1 cellular context compared by ENCODE assay signal in the genomic region with DNA sequence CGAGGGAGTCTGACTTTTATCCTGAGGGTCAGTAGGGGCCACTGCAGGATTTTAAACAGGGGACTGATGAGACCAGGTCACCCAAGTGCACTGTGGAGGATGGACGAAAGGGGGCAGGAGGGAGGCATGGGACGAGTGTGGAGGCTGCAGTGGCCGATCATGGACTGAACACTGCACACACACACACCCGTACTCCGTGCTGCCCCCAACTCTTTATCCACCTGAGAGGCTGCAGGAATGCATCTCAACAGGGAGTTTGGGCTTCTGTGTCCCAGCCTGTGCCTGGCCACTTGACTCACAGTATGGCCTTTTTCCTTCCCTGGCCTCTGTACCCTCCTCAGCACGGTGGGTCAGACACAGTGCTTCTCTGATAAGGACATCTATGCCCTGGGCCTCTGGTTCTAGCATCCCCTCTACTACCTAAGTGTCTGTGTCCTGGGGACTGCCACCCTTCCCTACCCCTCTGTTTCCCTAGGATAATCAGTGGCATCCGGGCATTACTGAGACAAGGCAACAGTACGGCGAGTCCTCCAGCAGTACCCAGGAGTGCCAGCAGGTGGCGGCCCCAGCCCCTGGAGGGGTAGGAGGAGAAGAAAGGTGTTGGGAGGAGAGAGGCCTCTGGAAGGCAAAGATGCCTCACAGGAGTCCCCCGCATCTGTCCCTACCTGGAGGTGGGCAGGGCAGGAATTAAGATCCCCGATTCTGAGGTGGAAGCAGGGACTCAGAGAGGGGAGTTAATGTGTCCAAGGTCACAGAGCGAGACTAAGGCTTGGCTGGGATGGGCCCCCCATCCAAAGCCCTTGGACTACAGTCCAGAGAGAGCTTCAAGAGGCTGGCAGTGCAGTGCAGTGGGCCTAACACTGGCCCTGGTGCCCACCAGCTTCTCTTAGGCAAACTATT.
TF ChIP-seq lines count a peak whose summit lies in the region.

No MANE protein-coding gene starts in this region.

TF ChIP-seq in K562, 482 proteins besides CTCF, POLR2A, EP300 and RAD21 (continued from another document and continues in another):
- TF ChIP-seq FOXK1 (CRISPR knock-in tag; IDR thresholded peaks at IDR 0.05; ENCODE audit: borderline replicate concordance), result no peak
- TF ChIP-seq ZNF561 (CRISPR knock-in tag; conservative IDR thresholded peaks at IDR 0.05), result no peak
- TF ChIP-seq, protein P1, sequence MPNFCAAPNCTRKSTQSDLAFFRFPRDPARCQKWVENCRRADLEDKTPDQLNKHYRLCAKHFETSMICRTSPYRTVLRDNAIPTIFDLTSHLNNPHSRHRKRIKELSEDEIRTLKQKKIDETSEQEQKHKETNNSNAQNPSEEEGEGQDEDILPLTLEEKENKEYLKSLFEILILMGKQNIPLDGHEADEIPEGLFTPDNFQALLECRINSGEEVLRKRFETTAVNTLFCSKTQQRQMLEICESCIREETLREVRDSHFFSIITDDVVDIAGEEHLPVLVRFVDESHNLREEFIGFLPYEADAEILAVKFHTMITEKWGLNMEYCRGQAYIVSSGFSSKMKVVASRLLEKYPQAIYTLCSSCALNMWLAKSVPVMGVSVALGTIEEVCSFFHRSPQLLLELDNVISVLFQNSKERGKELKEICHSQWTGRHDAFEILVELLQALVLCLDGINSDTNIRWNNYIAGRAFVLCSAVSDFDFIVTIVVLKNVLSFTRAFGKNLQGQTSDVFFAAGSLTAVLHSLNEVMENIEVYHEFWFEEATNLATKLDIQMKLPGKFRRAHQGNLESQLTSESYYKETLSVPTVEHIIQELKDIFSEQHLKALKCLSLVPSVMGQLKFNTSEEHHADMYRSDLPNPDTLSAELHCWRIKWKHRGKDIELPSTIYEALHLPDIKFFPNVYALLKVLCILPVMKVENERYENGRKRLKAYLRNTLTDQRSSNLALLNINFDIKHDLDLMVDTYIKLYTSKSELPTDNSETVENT (CRISPR knock-in tag; IDR thresholded peaks at IDR 0.05), result no peak
- TF ChIP-seq ZNF143 (CRISPR knock-in tag; IDR thresholded peaks at IDR 0.05), result no peak
- TF ChIP-seq SMAD2 (IDR thresholded peaks at IDR 0.05; ENCODE audit: low read depth, low read length), result no peak
- no peak for TF ChIP-seq ZFPM2 (CRISPR knock-in tag; IDR thresholded peaks at IDR 0.05)
- TF ChIP-seq RB1 (IDR thresholded peaks at IDR 0.05; ENCODE audit: low read depth), result peak; percentile 49
- no peak for TF ChIP-seq TAL1 (IDR thresholded peaks at IDR 0.05)
- TF ChIP-seq RBFOX2 (IDR thresholded peaks at IDR 0.05; ENCODE audit: low read depth, low read length), result no peak
- no peak for TF ChIP-seq MAFF (IDR thresholded peaks at IDR 0.05; ENCODE audit: low read length)
- TF ChIP-seq, protein P2, sequence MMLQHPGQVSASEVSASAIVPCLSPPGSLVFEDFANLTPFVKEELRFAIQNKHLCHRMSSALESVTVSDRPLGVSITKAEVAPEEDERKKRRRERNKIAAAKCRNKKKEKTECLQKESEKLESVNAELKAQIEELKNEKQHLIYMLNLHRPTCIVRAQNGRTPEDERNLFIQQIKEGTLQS (IDR thresholded peaks at IDR 0.05), result no peak
- TF ChIP-seq, protein P2 (CRISPR knock-in tag; conservative IDR thresholded peaks at IDR 0.05), result no peak
- TF ChIP-seq, protein P3, sequence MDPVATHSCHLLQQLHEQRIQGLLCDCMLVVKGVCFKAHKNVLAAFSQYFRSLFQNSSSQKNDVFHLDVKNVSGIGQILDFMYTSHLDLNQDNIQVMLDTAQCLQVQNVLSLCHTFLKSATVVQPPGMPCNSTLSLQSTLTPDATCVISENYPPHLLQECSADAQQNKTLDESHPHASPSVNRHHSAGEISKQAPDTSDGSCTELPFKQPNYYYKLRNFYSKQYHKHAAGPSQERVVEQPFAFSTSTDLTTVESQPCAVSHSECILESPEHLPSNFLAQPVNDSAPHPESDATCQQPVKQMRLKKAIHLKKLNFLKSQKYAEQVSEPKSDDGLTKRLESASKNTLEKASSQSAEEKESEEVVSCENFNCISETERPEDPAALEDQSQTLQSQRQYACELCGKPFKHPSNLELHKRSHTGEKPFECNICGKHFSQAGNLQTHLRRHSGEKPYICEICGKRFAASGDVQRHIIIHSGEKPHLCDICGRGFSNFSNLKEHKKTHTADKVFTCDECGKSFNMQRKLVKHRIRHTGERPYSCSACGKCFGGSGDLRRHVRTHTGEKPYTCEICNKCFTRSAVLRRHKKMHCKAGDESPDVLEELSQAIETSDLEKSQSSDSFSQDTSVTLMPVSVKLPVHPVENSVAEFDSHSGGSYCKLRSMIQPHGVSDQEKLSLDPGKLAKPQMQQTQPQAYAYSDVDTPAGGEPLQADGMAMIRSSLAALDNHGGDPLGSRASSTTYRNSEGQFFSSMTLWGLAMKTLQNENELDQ (CRISPR knock-in tag; IDR thresholded peaks at IDR 0.05; ENCODE audit: borderline replicate concordance), result peak; percentile 77; the same call in 1 of the 2 replicates
- no peak for TF ChIP-seq SPI1 (IDR thresholded peaks at IDR 0.05; ENCODE audit: borderline replicate concordance, low read depth, low read length)
- peak in 1 of 2 experiments; percentile 39; a peak in 1 of 4 replicates for TF ChIP-seq SRF (CRISPR knock-in tag; IDR thresholded peaks at IDR 0.05)
- no peak; the same call in 1 of the 2 replicates for TF ChIP-seq JUN (IDR thresholded peaks at IDR 0.05; ENCODE audit: borderline replicate concordance, low read depth, low read length)
- no peak for TF ChIP-seq JUN (CRISPR knock-in tag; IDR thresholded peaks at IDR 0.05; ENCODE audit: borderline replicate concordance)
- TF ChIP-seq HCFC1 (IDR thresholded peaks at IDR 0.05; ENCODE audit: low read depth, low read length), result no peak
- TF ChIP-seq WHSC1 (IDR thresholded peaks at IDR 0.05; ENCODE audit: low read length), result no peak
- TF ChIP-seq ZNF253 (CRISPR knock-in tag; conservative IDR thresholded peaks at IDR 0.05), result no peak
- TF ChIP-seq MAFG (tag; conservative IDR thresholded peaks at IDR 0.05), result no peak
- peak; percentile 89 for TF ChIP-seq SMC3 (conservative IDR thresholded peaks at IDR 0.05; ENCODE audit: insufficient read depth, low read depth, low read length)
- TF ChIP-seq, protein P4, sequence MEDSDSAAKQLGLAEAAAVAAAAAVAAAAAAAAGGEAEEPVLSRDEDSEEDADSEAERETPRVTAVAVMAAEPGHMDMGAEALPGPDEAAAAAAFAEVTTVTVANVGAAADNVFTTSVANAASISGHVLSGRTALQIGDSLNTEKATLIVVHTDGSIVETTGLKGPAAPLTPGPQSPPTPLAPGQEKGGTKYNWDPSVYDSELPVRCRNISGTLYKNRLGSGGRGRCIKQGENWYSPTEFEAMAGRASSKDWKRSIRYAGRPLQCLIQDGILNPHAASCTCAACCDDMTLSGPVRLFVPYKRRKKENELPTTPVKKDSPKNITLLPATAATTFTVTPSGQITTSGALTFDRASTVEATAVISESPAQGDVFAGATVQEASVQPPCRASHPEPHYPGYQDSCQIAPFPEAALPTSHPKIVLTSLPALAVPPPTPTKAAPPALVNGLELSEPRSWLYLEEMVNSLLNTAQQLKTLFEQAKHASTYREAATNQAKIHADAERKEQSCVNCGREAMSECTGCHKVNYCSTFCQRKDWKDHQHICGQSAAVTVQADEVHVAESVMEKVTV (CRISPR knock-in tag; IDR thresholded peaks at IDR 0.05), result peak; percentile 56
- TF ChIP-seq, protein P5, sequence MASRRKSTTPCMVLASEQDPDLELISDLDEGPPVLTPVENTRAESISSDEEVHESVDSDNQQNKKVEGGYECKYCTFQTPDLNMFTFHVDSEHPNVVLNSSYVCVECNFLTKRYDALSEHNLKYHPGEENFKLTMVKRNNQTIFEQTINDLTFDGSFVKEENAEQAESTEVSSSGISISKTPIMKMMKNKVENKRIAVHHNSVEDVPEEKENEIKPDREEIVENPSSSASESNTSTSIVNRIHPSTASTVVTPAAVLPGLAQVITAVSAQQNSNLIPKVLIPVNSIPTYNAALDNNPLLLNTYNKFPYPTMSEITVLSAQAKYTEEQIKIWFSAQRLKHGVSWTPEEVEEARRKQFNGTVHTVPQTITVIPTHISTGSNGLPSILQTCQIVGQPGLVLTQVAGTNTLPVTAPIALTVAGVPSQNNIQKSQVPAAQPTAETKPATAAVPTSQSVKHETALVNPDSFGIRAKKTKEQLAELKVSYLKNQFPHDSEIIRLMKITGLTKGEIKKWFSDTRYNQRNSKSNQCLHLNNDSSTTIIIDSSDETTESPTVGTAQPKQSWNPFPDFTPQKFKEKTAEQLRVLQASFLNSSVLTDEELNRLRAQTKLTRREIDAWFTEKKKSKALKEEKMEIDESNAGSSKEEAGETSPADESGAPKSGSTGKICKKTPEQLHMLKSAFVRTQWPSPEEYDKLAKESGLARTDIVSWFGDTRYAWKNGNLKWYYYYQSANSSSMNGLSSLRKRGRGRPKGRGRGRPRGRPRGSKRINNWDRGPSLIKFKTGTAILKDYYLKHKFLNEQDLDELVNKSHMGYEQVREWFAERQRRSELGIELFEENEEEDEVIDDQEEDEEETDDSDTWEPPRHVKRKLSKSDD (conservative IDR thresholded peaks at IDR 0.05; ENCODE audit: low read length), result no peak
- TF ChIP-seq, protein P6, sequence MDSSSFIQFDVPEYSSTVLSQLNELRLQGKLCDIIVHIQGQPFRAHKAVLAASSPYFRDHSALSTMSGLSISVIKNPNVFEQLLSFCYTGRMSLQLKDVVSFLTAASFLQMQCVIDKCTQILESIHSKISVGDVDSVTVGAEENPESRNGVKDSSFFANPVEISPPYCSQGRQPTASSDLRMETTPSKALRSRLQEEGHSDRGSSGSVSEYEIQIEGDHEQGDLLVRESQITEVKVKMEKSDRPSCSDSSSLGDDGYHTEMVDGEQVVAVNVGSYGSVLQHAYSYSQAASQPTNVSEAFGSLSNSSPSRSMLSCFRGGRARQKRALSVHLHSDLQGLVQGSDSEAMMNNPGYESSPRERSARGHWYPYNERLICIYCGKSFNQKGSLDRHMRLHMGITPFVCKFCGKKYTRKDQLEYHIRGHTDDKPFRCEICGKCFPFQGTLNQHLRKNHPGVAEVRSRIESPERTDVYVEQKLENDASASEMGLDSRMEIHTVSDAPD (CRISPR knock-in tag; IDR thresholded peaks at IDR 0.05), result no peak
- TF ChIP-seq, protein P7, sequence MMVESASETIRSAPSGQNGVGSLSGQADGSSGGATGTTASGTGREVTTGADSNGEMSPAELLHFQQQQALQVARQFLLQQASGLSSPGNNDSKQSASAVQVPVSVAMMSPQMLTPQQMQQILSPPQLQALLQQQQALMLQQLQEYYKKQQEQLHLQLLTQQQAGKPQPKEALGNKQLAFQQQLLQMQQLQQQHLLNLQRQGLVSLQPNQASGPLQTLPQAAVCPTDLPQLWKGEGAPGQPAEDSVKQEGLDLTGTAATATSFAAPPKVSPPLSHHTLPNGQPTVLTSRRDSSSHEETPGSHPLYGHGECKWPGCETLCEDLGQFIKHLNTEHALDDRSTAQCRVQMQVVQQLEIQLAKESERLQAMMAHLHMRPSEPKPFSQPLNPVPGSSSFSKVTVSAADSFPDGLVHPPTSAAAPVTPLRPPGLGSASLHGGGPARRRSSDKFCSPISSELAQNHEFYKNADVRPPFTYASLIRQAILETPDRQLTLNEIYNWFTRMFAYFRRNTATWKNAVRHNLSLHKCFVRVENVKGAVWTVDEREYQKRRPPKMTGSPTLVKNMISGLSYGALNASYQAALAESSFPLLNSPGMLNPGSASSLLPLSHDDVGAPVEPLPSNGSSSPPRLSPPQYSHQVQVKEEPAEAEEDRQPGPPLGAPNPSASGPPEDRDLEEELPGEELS (CRISPR knock-in tag; IDR thresholded peaks at IDR 0.05; ENCODE audit: borderline replicate concordance), result no peak
- TF ChIP-seq CREBBP (IDR thresholded peaks at IDR 0.05; ENCODE audit: low read depth, low read length), result no peak
- TF ChIP-seq KDM2B (CRISPR knock-in tag; IDR thresholded peaks at IDR 0.05), result no peak
- no peak for TF ChIP-seq LEF1 (IDR thresholded peaks at IDR 0.05)
- peak in 1 of 2 experiments; percentile 36; a peak in 2 of 4 replicates for TF ChIP-seq RCOR1 (IDR thresholded peaks at IDR 0.05; ENCODE audit: borderline replicate concordance in 1 of 2, low read depth in 2 of 2, low read length in 2 of 2)
- no peak for TF ChIP-seq KDM4B (IDR thresholded peaks at IDR 0.05; ENCODE audit: borderline replicate concordance in 2 of 2, low read depth in 1 of 2)
- TF ChIP-seq HNRNPUL1 (IDR thresholded peaks at IDR 0.05; ENCODE audit: low read length), result no peak
- no peak for TF ChIP-seq TFAM (CRISPR knock-in tag; conservative IDR thresholded peaks at IDR 0.05)
- no peak for TF ChIP-seq ZNF311 (CRISPR knock-in tag; IDR thresholded peaks at IDR 0.05)
- TF ChIP-seq RNF2 (IDR thresholded peaks at IDR 0.05), result no peak
- TF ChIP-seq TOE1 (IDR thresholded peaks at IDR 0.05; ENCODE audit: borderline replicate concordance), result peak; percentile 8; the same call in 1 of the 2 replicates
- 0 out of 2 replicates have a peak, but pooled peaks have one; percentile 9 for TF ChIP-seq TOE1 (CRISPR knock-in tag; IDR thresholded peaks at IDR 0.05; ENCODE audit: borderline replicate concordance, low read depth)
- TF ChIP-seq, protein P8, sequence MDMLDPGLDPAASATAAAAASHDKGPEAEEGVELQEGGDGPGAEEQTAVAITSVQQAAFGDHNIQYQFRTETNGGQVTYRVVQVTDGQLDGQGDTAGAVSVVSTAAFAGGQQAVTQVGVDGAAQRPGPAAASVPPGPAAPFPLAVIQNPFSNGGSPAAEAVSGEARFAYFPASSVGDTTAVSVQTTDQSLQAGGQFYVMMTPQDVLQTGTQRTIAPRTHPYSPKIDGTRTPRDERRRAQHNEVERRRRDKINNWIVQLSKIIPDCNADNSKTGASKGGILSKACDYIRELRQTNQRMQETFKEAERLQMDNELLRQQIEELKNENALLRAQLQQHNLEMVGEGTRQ (CRISPR knock-in tag; IDR thresholded peaks at IDR 0.05), result no peak
- TF ChIP-seq ZNF79 (CRISPR knock-in tag; IDR thresholded peaks at IDR 0.05; ENCODE audit: low read depth), result no peak
- TF ChIP-seq PTBP1 (IDR thresholded peaks at IDR 0.05; ENCODE audit: low read depth, low read length), result no peak
- no peak for TF ChIP-seq SIN3A (IDR thresholded peaks at IDR 0.05; ENCODE audit: borderline replicate concordance in 2 of 2, control insufficient read depth in 1 of 2, low read depth in 2 of 2, low read length in 2 of 2)
- TF ChIP-seq NFXL1 (CRISPR knock-in tag; IDR thresholded peaks at IDR 0.05), result no peak
- no peak for TF ChIP-seq MYBL2 (IDR thresholded peaks at IDR 0.05; ENCODE audit: low read depth)
- TF ChIP-seq MYBL2 (CRISPR knock-in tag; IDR thresholded peaks at IDR 0.05; ENCODE audit: borderline replicate concordance), result no peak
- no peak for TF ChIP-seq RBBP5 (IDR thresholded peaks at IDR 0.05; ENCODE audit: borderline replicate concordance, insufficient read depth, low read length, poor library complexity, severe bottlenecking)
- no peak for TF ChIP-seq ZNF699 (CRISPR knock-in tag; IDR thresholded peaks at IDR 0.05; ENCODE audit: insufficient replicate concordance)
- no peak for TF ChIP-seq PRPF4 (IDR thresholded peaks at IDR 0.05; ENCODE audit: insufficient read depth, low read depth, low read length, poor library complexity, severe bottlenecking)
- 0 out of 2 replicates have a peak, but pooled peaks have one; percentile 17 for TF ChIP-seq GABPB1 (CRISPR knock-in tag; IDR thresholded peaks at IDR 0.05)
- TF ChIP-seq BRD4 (IDR thresholded peaks at IDR 0.05), result no peak
- peak; percentile 29; the same call in 1 of the 2 replicates for TF ChIP-seq GATA2 (CRISPR knock-in tag; IDR thresholded peaks at IDR 0.05)
- TF ChIP-seq PYGO2 (tag; IDR thresholded peaks at IDR 0.05), result no peak
- TF ChIP-seq ZNF263 (CRISPR knock-in tag; IDR thresholded peaks at IDR 0.05; ENCODE audit: borderline replicate concordance), result peak; percentile 55; the same call in 1 of the 2 replicates
- TF ChIP-seq ZNF384 (IDR thresholded peaks at IDR 0.05; ENCODE audit: low read depth, low read length), result no peak
- no peak for TF ChIP-seq SRSF3 (IDR thresholded peaks at IDR 0.05; ENCODE audit: insufficient read depth, low read length)
- no peak for TF ChIP-seq ZNF408 (CRISPR knock-in tag; IDR thresholded peaks at IDR 0.05; ENCODE audit: low read depth)
